1 cellular context compared by ENCODE assay signal in the genomic region with DNA sequence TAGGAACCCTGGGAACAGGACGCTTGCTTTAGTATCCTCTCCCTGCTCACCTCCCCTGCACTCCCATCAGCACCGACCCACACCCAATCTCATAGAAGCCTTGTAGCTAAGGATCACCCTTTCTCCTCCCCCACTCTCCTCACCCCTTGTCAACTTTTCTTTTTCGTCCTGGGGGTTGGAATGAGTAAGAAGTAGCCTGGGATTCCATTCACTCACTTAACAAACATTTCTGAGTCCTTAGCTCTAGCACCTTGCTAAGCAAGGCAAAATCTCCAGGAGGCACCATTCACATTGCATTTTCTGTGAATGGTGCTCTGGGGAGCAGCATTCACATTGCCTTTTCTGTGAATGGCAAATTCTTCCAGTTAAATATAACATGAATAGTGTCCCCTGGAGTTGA.
TF ChIP-seq lines count a peak whose summit lies in the region.

No MANE protein-coding gene starts in this region.

TF ChIP-seq in endothelial cell of umbilical vein, 7 proteins besides CTCF, POLR2A, EP300 and RAD21:
- TF ChIP-seq JUN (IDR thresholded peaks at IDR 0.05; ENCODE audit: borderline replicate concordance, insufficient read depth, insufficient read length, low read depth) = no peak
- TF ChIP-seq MYC (IDR thresholded peaks at IDR 0.05; ENCODE audit: low read depth, low read length) = no peak
- no peak for TF ChIP-seq POLR2AphosphoS5 (IDR thresholded peaks at IDR 0.05; ENCODE audit: insufficient read depth, low read depth, low read length)
- no peak for TF ChIP-seq EZH2 (IDR thresholded peaks at IDR 0.05; ENCODE audit: borderline replicate concordance, low read depth, low read length, severe bottlenecking)
- TF ChIP-seq, protein P1, sequence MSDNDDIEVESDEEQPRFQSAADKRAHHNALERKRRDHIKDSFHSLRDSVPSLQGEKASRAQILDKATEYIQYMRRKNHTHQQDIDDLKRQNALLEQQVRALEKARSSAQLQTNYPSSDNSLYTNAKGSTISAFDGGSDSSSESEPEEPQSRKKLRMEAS (IDR thresholded peaks at IDR 0.05; ENCODE audit: insufficient read depth, insufficient read length) = no peak
- TF ChIP-seq GATA2 (IDR thresholded peaks at IDR 0.05; ENCODE audit: insufficient read depth, insufficient read length, low read depth, low read length) = no peak
- no peak for TF ChIP-seq FOS (IDR thresholded peaks at IDR 0.05; ENCODE audit: borderline replicate concordance, insufficient read depth, low read length)
